Comparison of ENCODE assay signal across 32 cellular contexts in genomic region chr5:108263338-108263737, GRCh38.
"Had no signal": no experiment of that assay in that cellular context is flagged by ENCODE, and none has a peak within 500 bp of the region (broad histone marks: within the 10 kb centered on the region; RNA-seq: fewer than 3 reads in every experiment).

No MANE protein-coding gene starts in this region.

- ATAC-seq: activated CD4-positive, CD25-positive, alpha-beta regulatory T cell treated with anti-CD3 and anti-CD28 coated beads, Interleukin-2, amount 50 U/mL, for 24 hours; activated CD8-positive, alpha-beta T cell treated with anti-CD3 and anti-CD28 coated beads for 36 hours; activated T-cell treated with anti-CD3 and anti-CD28 coated beads, Interleukin-2, amount 50 U/mL, for 4 hours; activated T-helper 17 cell treated with anti-CD3 and anti-CD28 coated beads, Interleukin-2, amount 50 U/mL, for 72 hours; effector memory CD8-positive, alpha-beta T cell; gastroesophageal sphincter; heart right ventricle; T-helper 17 cell had no signal

- H3K9me3 ChIP-seq: esophagus squamous epithelium, gastroesophageal sphincter, heart right ventricle had no signal

- H3K4me3 ChIP-seq: esophagus squamous epithelium, gastroesophageal sphincter, heart right ventricle had no signal

- H3K4me1 ChIP-seq: esophagus squamous epithelium had no signal

- FAIRE-seq: astrocyte, bronchial epithelial cell, colon, endothelial cell of umbilical vein had no signal

- H3K36me3 ChIP-seq: brain microvascular endothelial cell, esophagus squamous epithelium, gastroesophageal sphincter, heart right ventricle, WERI-Rb-1 had no signal

- H3K27me3 ChIP-seq: brain microvascular endothelial cell, esophagus squamous epithelium, gastroesophageal sphincter, heart right ventricle had no signal

- H3K27ac ChIP-seq: brain microvascular endothelial cell, epithelial cell of prostate, esophagus squamous epithelium, gastroesophageal sphincter, heart right ventricle, WERI-Rb-1 had no signal

- DNase-seq: activated B cell treated with CpG ODN at 0.5 μM for 24 hours; activated CD4-positive, alpha-beta T cell treated with anti-CD3 and anti-CD28 coated beads for 48 hours; activated CD4-positive, alpha-beta T cell treated with anti-CD3 and anti-CD28 coated beads, Interleukin-2, amount 50 U/mL, for 1 hour; activated CD4-positive, alpha-beta T cell treated with anti-CD3 and anti-CD28 coated beads, Interleukin-2, amount 50 U/mL, for 48 hours; activated CD8-positive, alpha-beta memory T cell treated with anti-CD3 and anti-CD28 coated beads for 24 hours; activated CD8-positive, alpha-beta T cell treated with anti-CD3 and anti-CD28 coated beads for 36 hours; activated effector memory CD4-positive, alpha-beta T cell treated with Interleukin-2 at 50 U/mL for 16 hours; activated gamma-delta T cell treated with Interleukin-2 at 50 U/mL for 16 hours; activated naive CD4-positive, alpha-beta T cell treated with anti-CD3 and anti-CD28 coated beads, Interleukin-2, amount 50 U/mL, for 16 hours; activated naive CD4-positive, alpha-beta T cell treated with Interleukin-2 at 50 U/mL for 16 hours; activated T-cell treated with anti-CD3 and anti-CD28 coated beads, Interleukin-2, amount 50 U/mL, for 4 hours; amniotic stem cell; anterior cingulate cortex; brain microvascular endothelial cell; cortex of kidney; dermis blood vessel endothelial cell; effector CD4-positive, alpha-beta T cell; effector memory CD8-positive, alpha-beta T cell; esophagus squamous epithelium; foreskin melanocyte; heart right ventricle; T-helper 17 cell; T1000; WERI-Rb-1 had no signal
